8 cellular contexts compared by ENCODE assay signal in genomic region chr10:16777473-16778370, GRCh38. TPM values are rescaled to one million over a fixed set of nuclear protein-coding genes. Genes with fewer than 3 reads are reported as not detected.
A peak's percentile ranks its signal among the peaks of the same experiment; 100 is the strongest.
DNase-seq lines count a peak whose midpoint lies in the region; ATAC-seq, FAIRE-seq and TF ChIP-seq lines count a peak whose summit lies in the region.

No MANE protein-coding gene starts in this region.

- TF ChIP-seq CTCF in brain (conservative IDR thresholded peaks at IDR 0.05) (peak; percentile 80 to 84), suprapubic skin (IDR thresholded peaks at IDR 0.05) (peak; percentile 45 to 62)

- H3K36me3 ChIP-seq in ACC112 (ENCODE audit: insufficient read depth, low read length) (no peaks in the 10 kb centered on the region), suprapubic skin (peaks cover 5% of the 10 kb centered on the region)

- peak; percentile 98 for FAIRE-seq in islet of Langerhans (lab: Jason Lieb, UNC)

- TF ChIP-seq POLR2A in suprapubic skin (IDR thresholded peaks at IDR 0.05), result no peak

- H3K4me3 ChIP-seq in ACC112 (ENCODE audit: low read depth, low read length) (peak overlapping the region; percentile 61), suprapubic skin (no peak overlapping the region)

- H3K36me3 Mint-ChIP-seq in brain, result no peaks in the 10 kb centered on the region

- DNase-seq in GM04504 (ENCODE audit: low read depth) (peak; percentile 17), NCI-H748 treated with DMSO at 0.1 percent for 48 hours (lab: John Stamatoyannopoulos, UW) (peak; percentile 66), suprapubic skin (ENCODE audit: low spot score in 2 of 2) (no peak)

- WGBS in suprapubic skin, result 59% methylated on average over 7 of the region's 7 CpGs

- H3K9me3 ChIP-seq in suprapubic skin, result no peaks in the 10 kb centered on the region

- TF ChIP-seq EP300 in suprapubic skin (IDR thresholded peaks at IDR 0.05), result no peak

- H3K27ac ChIP-seq in ACC112 (ENCODE audit: low read depth, low read length) (peak overlapping the region; percentile 50), suprapubic skin (no peak overlapping the region)

- no peaks in the 10 kb centered on the region for H3K79me2 ChIP-seq in ACC112 (ENCODE audit: control insufficient read depth, insufficient read depth, low read length, unreplicated experiment)

- peaks cover 30% of the 10 kb centered on the region for H3K4me1 Mint-ChIP-seq in brain

- H3K27me3 ChIP-seq in ACC112 (ENCODE audit: insufficient read depth, low read length) (no peaks in the 10 kb centered on the region), suprapubic skin (no peaks in the 10 kb centered on the region)

- peaks cover 5% of the 10 kb centered on the region for H3K27me3 Mint-ChIP-seq in brain

- peak overlapping the region; percentile 86 for H2AFZ ChIP-seq in ACC112 (ENCODE audit: low read length, unreplicated experiment)

- H3K4me3 Mint-ChIP-seq in brain, result no peak overlapping the region

- peaks cover 6% of the 10 kb centered on the region for H3K4me1 ChIP-seq in ACC112 (ENCODE audit: control insufficient read depth, insufficient read depth, low read length, unreplicated experiment)
- peaks cover 6% of the 10 kb centered on the region for H3K4me1 ChIP-seq in suprapubic skin

- ATAC-seq in HG03432 (IDR thresholded peaks at IDR 0.05; ENCODE audit: unreplicated experiment) (peak; percentile 42), GM19023 (IDR thresholded peaks at IDR 0.05; ENCODE audit: unreplicated experiment) (no peak)

- H3K9me3 Mint-ChIP-seq in brain, result peaks cover 0 to 3% (median 0%) of the 10 kb centered on the region in 5 experiments

- peak overlapping the region in 3 of 5 experiments; percentile 28 to 56 (median 36) for H3K27ac Mint-ChIP-seq in brain

RNA-seq across cellular contexts. Expression of gene RSU1, which starts 39.5 kb away (rescaled TPM):
- polyA plus RNA-seq in brain (ENCODE audit: insufficient read depth, low read depth, low replicate concordance), result 91.7 TPM
- total RNA-seq in suprapubic skin, result 10 to 100 TPM; 41.4 to 58.7 (median 57.4) TPM

Comparison
In these comparisons a context has a peak if more than half of its experiments do, and no peak if none do; other contexts are left out.
1. DNase-seq: peak in GM04504 (single experiment) and NCI-H748 treated with DMSO at 0.1 percent for 48 hours (single experiment); none in suprapubic skin (0 of 2).